Comparison of ENCODE assay signal across 34 cellular contexts in genomic region chr2:240070907-240071306, GRCh38. TPM values are rescaled to one million over a fixed set of nuclear protein-coding genes. Genes with fewer than 3 reads are reported as not detected.
"Had no signal": no experiment of that assay in that cellular context is flagged by ENCODE, and none has a peak within 500 bp of the region (broad histone marks: within the 10 kb centered on the region; RNA-seq: fewer than 3 reads in every experiment).

No MANE protein-coding gene starts in this region.

- H3K4me3 ChIP-seq: colonic mucosa, esophagus squamous epithelium, gastrocnemius medialis, heart right ventricle, left lung, lower lobe of right lung, mucosa of descending colon had no signal

- ATAC-seq: effector memory CD8-positive, alpha-beta T cell; esophagus mucosa; gastrocnemius medialis; heart right ventricle; left cardiac atrium; left lung; left ventricle myocardium superior; lower lobe of right lung; mucosa of descending colon had no signal

- H3K36me3 ChIP-seq: colonic mucosa, esophagus squamous epithelium, gastrocnemius medialis, heart right ventricle, left lung, lower lobe of right lung had no signal

- H3K9me3 ChIP-seq: colonic mucosa, esophagus squamous epithelium, gastrocnemius medialis, lower lobe of right lung, mucosa of descending colon had no signal

- DNase-seq: colonic mucosa; cortex of kidney; effector CD8-positive, alpha-beta T cell; effector memory CD8-positive, alpha-beta T cell; endodermal cell; erythroblast; esophagus squamous epithelium; foreskin fibroblast; foreskin melanocyte; gastrocnemius medialis; glutamatergic neuron; head of caudate nucleus; heart right ventricle; hippocampal formation; left cardiac atrium; left lung; left ventricle myocardium superior; lower lobe of right lung; mesenchymal stem cell; mucosa of descending colon; naive B cell had no signal

- FAIRE-seq: endometrium, islet of Langerhans, keratinocyte had no signal

- H3K4me1 ChIP-seq: colonic mucosa, esophagus squamous epithelium, gastrocnemius medialis, heart right ventricle, left lung, lower lobe of right lung had no signal

- H3K27ac ChIP-seq: colonic mucosa, epithelial cell of prostate, esophagus squamous epithelium, gastrocnemius medialis, heart right ventricle, left lung, lower lobe of right lung had no signal

- H3K27me3 ChIP-seq: colonic mucosa, gastrocnemius medialis had no signal

RNA-seq across cellular contexts. Expression of gene OR6B3, which starts 17.6 kb away (rescaled TPM):
- total RNA-seq: colonic mucosa, dermis microvascular lymphatic vessel endothelial cell, endodermal cell, esophagus mucosa, esophagus squamous epithelium, gastrocnemius medialis, glomerular endothelial cell, heart right ventricle, kidney epithelial cell, left cardiac atrium, left lung, left ventricle myocardium superior, lower lobe of right lung, lung microvascular endothelial cell, mesenteric fat pad, mesothelial cell of epicardium, mucosa of descending colon, myocyte had no signal
- polyA plus RNA-seq: heart right ventricle, keratinocyte had no signal

RNA-seq across cellular contexts. Expression of gene OR6B2, which starts 40.7 kb away (rescaled TPM):
- total RNA-seq: colonic mucosa, dermis microvascular lymphatic vessel endothelial cell, endodermal cell, esophagus mucosa, esophagus squamous epithelium, gastrocnemius medialis, glomerular endothelial cell, heart right ventricle, kidney epithelial cell, left cardiac atrium, left lung, left ventricle myocardium superior, lower leg skin, lower lobe of right lung, lung microvascular endothelial cell, mesenteric fat pad, mesothelial cell of epicardium, mucosa of descending colon, myocyte had no signal
- polyA plus RNA-seq: heart right ventricle, keratinocyte had no signal
